In the genomic region with DNA sequence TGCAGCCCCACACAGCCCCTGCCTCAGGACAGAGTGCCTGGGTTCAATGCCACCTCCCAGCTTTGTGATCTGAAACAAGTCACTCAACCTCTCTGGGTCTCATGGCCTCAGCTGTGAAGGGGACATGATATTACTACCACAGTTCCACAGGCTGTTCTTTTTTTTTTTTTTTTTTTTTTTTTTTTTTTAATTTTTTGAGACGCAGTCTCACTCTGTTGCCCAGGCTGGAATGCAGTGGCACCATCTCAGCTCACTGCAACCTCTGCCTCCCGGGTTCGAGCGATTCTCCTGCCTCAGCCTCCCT, we compare ENCODE assay signal across 9 cellular contexts. TPM values are rescaled to one million over a fixed set of nuclear protein-coding genes. Genes with fewer than 3 reads are reported as not detected.
A peak's percentile ranks its signal among the peaks of the same experiment; 100 is the strongest.
DNase-seq lines count a peak whose midpoint lies in the region; TF ChIP-seq lines count a peak whose summit lies in the region.
"Not testable (repeated sequence)": the region's sequence is repeated elsewhere in the genome, so short reads cannot be mapped to it uniquely, and the experiment has no call there.
"Had no signal": no experiment of that assay in that cellular context is flagged by ENCODE, and none has a peak within 500 bp of the region (broad histone marks: within the 10 kb centered on the region; RNA-seq: fewer than 3 reads in every experiment).

No MANE protein-coding gene starts in this region.

- peak overlapping the region; percentile 46 for H3K4me2 ChIP-seq in hepatocyte

- H3K27ac Mint-ChIP-seq in endodermal cell, result peak overlapping the region; percentile 92

- H3K4me1 ChIP-seq in ACC112 (ENCODE audit: control insufficient read depth, insufficient read depth, low read length, unreplicated experiment) (peaks cover 29% of the 10 kb centered on the region), HUES64 (ENCODE audit: insufficient read depth, low read length) (peaks cover 16% of the 10 kb centered on the region), adipocyte (ENCODE audit: control insufficient read depth, insufficient read depth, low read length) (peaks cover 34% of the 10 kb centered on the region), hepatocyte (ENCODE audit: insufficient read depth) (peaks cover 37% of the 10 kb centered on the region), mesodermal cell (ENCODE audit: control insufficient read depth, insufficient read depth, low read length, poor library complexity, severe bottlenecking) (peaks cover 17% of the 10 kb centered on the region), transverse colon (peaks cover 18 to 45% (median 39%) of the 10 kb centered on the region in 4 donors)
- not testable (repeated sequence) for H3K4me1 ChIP-seq in endodermal cell (ENCODE audit: control insufficient read depth, insufficient read depth, low read length); sigmoid colon

- H3K9me3 Mint-ChIP-seq in endodermal cell, result not testable (repeated sequence)

- not testable (repeated sequence) for H3K4me3 ChIP-seq in ACC112 (ENCODE audit: low read depth, low read length); HUES64 (ENCODE audit: low read length); adipocyte (ENCODE audit: low read length); endodermal cell (ENCODE audit: low read length); hepatocyte; mesodermal cell (ENCODE audit: extremely low read depth, insufficient read depth, low read length, poor library complexity, severe bottlenecking); sigmoid colon; transverse colon

- not testable (repeated sequence) for H3K9me2 ChIP-seq in hepatocyte (replicated peaks; ENCODE audit: insufficient read depth)

- not testable (repeated sequence) for H3K36me3 Mint-ChIP-seq in endodermal cell (ENCODE audit: low read depth)

- TF ChIP-seq POLR2A in sigmoid colon (IDR thresholded peaks at IDR 0.05) (peak in 1 of 2 donors; percentile 1), transverse colon (IDR thresholded peaks at IDR 0.05) (peak; percentile 61)

- H3K9me3 ChIP-seq in HUES64 (ENCODE audit: insufficient read depth, low read depth, low read length); adipocyte (ENCODE audit: control insufficient read depth, low read length); endodermal cell (ENCODE audit: control insufficient read depth, low read length); hepatocyte (ENCODE audit: low read depth); mesodermal cell (ENCODE audit: control insufficient read depth, low read length); sigmoid colon; transverse colon: not testable (repeated sequence)

- 90% methylated on average over 4 of the region's 4 CpGs for WGBS in HUES64
- 90 to 95% methylated on average over 3 to 4 of the region's 4 CpGs for WGBS in endodermal cell (ENCODE audit: insufficient coverage in 1 of 2, insufficient read length in 1 of 2), 2 experiments
- WGBS in hepatocyte (ENCODE audit: low lambda C conversion rate, missing lambda C conversion rate), result 76% methylated on average over 4 of the region's 4 CpGs
- 83 to 97% methylated on average over 3 to 4 of the region's 4 CpGs for WGBS in mesodermal cell (ENCODE audit: insufficient coverage in 2 of 2), 2 experiments
- 71 to 84% methylated on average over 4 of the region's 4 CpGs for WGBS in sigmoid colon, 2 donors
- WGBS in transverse colon (ENCODE audit: low coverage in 1 of 2), 2 donors, result 62 to 84% methylated on average over 3 to 4 of the region's 4 CpGs

- H3K9ac ChIP-seq in HUES64 (ENCODE audit: low read depth, low read length) (peak overlapping the region; percentile 36), adipocyte (ENCODE audit: low read length) (peak overlapping the region; percentile 83)
- not testable (repeated sequence) for H3K9ac ChIP-seq in endodermal cell (ENCODE audit: extremely low read depth, low read length, poor library complexity, severe bottlenecking)

- in situ Hi-C loops in transverse colon (cut with MboI; ENCODE audit: low pct_ligation_motif_present in 1 of 4, low pct_unique_long_range_greater_than_20kb in 1 of 4, low sequenced_read_pairs in 3 of 4), result not testable (repeated sequence)

- not testable (repeated sequence) for H3K27me3 Mint-ChIP-seq in endodermal cell (ENCODE audit: insufficient read depth)

- not testable (repeated sequence) for DNase-seq in adipocyte (ENCODE audit: low read depth); endodermal cell; hepatocyte (ENCODE audit: low spot score); sigmoid colon; transverse colon

- H3K27ac ChIP-seq in ACC112 (ENCODE audit: low read depth, low read length) (peak overlapping the region; percentile 83), HUES64 (ENCODE audit: low read depth, low read length) (peak overlapping the region; percentile 96; the same call in 1 of the 2 replicates), endodermal cell (ENCODE audit: low read depth, low read length) (peak overlapping the region; percentile 78), hepatocyte (peak overlapping the region; percentile 90), mesodermal cell (ENCODE audit: low read depth, low read length, severe bottlenecking) (peak overlapping the region; percentile 93), sigmoid colon (peak overlapping the region; percentile 22 to 80 (median 58)), transverse colon (peak overlapping the region; percentile 80 to 86 (median 85))

- H3K36me3 ChIP-seq in ACC112 (ENCODE audit: insufficient read depth, low read length); HUES64 (ENCODE audit: insufficient read depth, low read length); adipocyte (ENCODE audit: control insufficient read depth, insufficient read depth, low read length, severe bottlenecking); endodermal cell (ENCODE audit: control insufficient read depth, insufficient read depth, low read length); hepatocyte (replicated peaks; ENCODE audit: insufficient read depth, low read depth); mesodermal cell (ENCODE audit: control insufficient read depth, insufficient read depth, low read length); sigmoid colon; transverse colon: not testable (repeated sequence)

- H3K27me3 ChIP-seq in ACC112 (ENCODE audit: insufficient read depth, low read length); HUES64 (ENCODE audit: insufficient read depth, low read length); adipocyte (replicated peaks; ENCODE audit: control insufficient read depth, insufficient read depth, low read length); endodermal cell (ENCODE audit: control insufficient read depth, insufficient read depth, low read length, poor library complexity, severe bottlenecking); hepatocyte; sigmoid colon; transverse colon: not testable (repeated sequence)

- intact Hi-C loops in sigmoid colon (cut with DNase I); transverse colon (cut with DNase I; ENCODE audit: low total_unique reads): not testable (repeated sequence)

- not testable (repeated sequence) for H3K4me3 Mint-ChIP-seq in endodermal cell

- H4K20me1 ChIP-seq in hepatocyte (ENCODE audit: insufficient read depth, poor library complexity, severe bottlenecking), result not testable (repeated sequence)

- not testable (repeated sequence) for H3K79me2 ChIP-seq in ACC112 (ENCODE audit: control insufficient read depth, insufficient read depth, low read length, unreplicated experiment); hepatocyte

- H2AFZ ChIP-seq in ACC112 (ENCODE audit: low read length, unreplicated experiment); hepatocyte: not testable (repeated sequence)

- TF ChIP-seq EP300 in sigmoid colon (IDR thresholded peaks at IDR 0.05); transverse colon (IDR thresholded peaks at IDR 0.05; ENCODE audit: low read depth): not testable (repeated sequence)

- peaks cover 24% of the 10 kb centered on the region for H3K4me1 Mint-ChIP-seq in endodermal cell

- not testable (repeated sequence) for TF ChIP-seq CTCF in endodermal cell (conservative IDR thresholded peaks at IDR 0.05); hepatocyte (IDR thresholded peaks at IDR 0.05; ENCODE audit: poor library complexity); sigmoid colon (IDR thresholded peaks at IDR 0.05); transverse colon (IDR thresholded peaks at IDR 0.05)

RNA-seq across cellular contexts. Expression of gene ID1, which starts 8.7 kb away (rescaled TPM):
- 115 TPM for polyA plus RNA-seq in HUES64 (2013, experiment 1 of 2)
- polyA plus RNA-seq in HUES64 (2013, experiment 2 of 2), result 95.7 TPM
- total RNA-seq in endodermal cell (100 to 1,000 TPM; 380 to 447 TPM), hepatocyte (616 and 651 TPM in 2 replicates), sigmoid colon (100 to 1,000 TPM; 111 to 230 (median 147) TPM), transverse colon (1,000 to 10,000 TPM in 1 of 4 donors, 100 to 1,000 TPM in 3; 516 to 1,015 (median 933) TPM)
- 223 TPM for polyA plus RNA-seq in endodermal cell (2013, experiment 1 of 2)
- polyA plus RNA-seq in endodermal cell (2013, experiment 2 of 2), result 194 TPM
- polyA plus RNA-seq in hepatocyte (310 and 388 TPM in 2 replicates), sigmoid colon (100 to 1,000 TPM; 329 to 368 (median 342) TPM)
- polyA plus RNA-seq in mesodermal cell (2013, experiment 1 of 2), result 455 TPM
- 320 TPM for polyA plus RNA-seq in mesodermal cell (2013, experiment 2 of 2)

RNA-seq across cellular contexts. Expression of gene COX4I2, which starts 41.3 kb away (rescaled TPM):
- not detected for polyA plus RNA-seq in HUES64 (2013, experiment 1 of 2)
- not detected for polyA plus RNA-seq in HUES64 (2013, experiment 2 of 2)
- total RNA-seq in endodermal cell (not detected), hepatocyte (0.68 and 3.6 TPM in 2 replicates), sigmoid colon (1 to 10 TPM in 1 of 4 donors, not detected in 3; 1.1 TPM), transverse colon (not detected)
- not detected for polyA plus RNA-seq in endodermal cell (2013, experiment 1 of 2)
- not detected for polyA plus RNA-seq in endodermal cell (2013, experiment 2 of 2)
- polyA plus RNA-seq in hepatocyte (0.37 and 3.3 TPM in 2 replicates), sigmoid colon (1 to 10 TPM in 2 of 3 donors, not detected in 1; 1.4 to 3.0 TPM)
- not detected for polyA plus RNA-seq in mesodermal cell (2013, experiment 1 of 2)
- polyA plus RNA-seq in mesodermal cell (2013, experiment 2 of 2), result not detected
- total RNA-seq: G401 had no signal
